Comparison of ENCODE assay signal across 31 cellular contexts in the genomic region with DNA sequence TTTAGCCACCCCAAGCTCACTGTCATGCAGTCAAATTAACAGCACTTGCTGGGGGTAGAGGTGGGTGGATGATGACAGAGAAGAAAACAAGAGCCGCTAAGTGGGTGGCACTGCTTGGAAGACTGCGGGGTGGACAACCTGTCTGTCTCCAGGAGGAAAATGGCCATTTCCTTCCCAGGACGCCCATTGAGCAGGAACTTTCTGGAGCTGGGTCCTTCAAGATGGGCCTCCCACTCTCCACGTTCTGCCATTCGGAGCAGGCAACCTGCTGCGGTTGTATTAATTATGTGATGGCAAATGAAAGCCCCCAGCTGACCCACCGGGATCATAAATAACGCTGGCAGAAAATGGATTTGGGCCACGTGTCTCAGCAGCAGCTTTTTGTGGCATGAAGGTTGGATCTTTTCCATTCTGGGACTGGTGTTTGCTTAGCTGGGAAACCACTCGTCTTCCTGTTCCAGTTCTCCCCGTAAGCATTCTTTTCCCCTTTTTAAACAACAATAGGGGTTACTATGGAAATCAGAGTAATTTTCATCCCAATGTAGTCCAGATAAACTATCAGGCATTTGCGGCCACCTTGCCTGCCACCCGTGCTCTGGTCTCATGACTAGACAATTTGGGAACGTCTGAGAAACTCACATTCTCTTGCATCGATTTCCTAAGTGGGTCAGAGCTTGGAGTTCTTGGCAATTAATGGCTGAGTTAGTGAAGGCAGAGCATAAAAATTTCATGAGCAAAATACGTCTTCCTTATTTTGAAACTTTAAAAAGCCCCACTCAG.
DNase-seq lines count a peak whose midpoint lies in the region; ATAC-seq, FAIRE-seq and TF ChIP-seq lines count a peak whose summit lies in the region.
"Had no signal": no experiment of that assay in that cellular context is flagged by ENCODE, and none has a peak within 500 bp of the region (broad histone marks: within the 10 kb centered on the region; RNA-seq: fewer than 3 reads in every experiment).

No MANE protein-coding gene starts in this region.

- TF ChIP-seq CTCF in H9 (conservative IDR thresholded peaks at IDR 0.05) (no peak), astrocyte (IDR thresholded peaks at IDR 0.05; ENCODE audit: insufficient read depth, low read depth, low read length) (no peak), thoracic aorta (IDR thresholded peaks at IDR 0.05) (no peak)

- no peak overlapping the region for H2BK5ac ChIP-seq in H9 (ENCODE audit: insufficient read length, low read length)

- H3K4me1 Mint-ChIP-seq in H9 (peaks cover 15 to 17% of the 10 kb centered on the region in 2 experiments), astrocyte (ENCODE audit: low read depth, unreplicated experiment) (peaks cover 8% of the 10 kb centered on the region)
- H3K4me1 Mint-ChIP-seq: memory B cell had no signal

- no peaks in the 10 kb centered on the region for H3K79me1 ChIP-seq in H9 (ENCODE audit: insufficient read depth, low read depth, low read length, poor library complexity, severe bottlenecking)

- H3K4me3 Mint-ChIP-seq in H9 (no peak overlapping the region), astrocyte (ENCODE audit: unreplicated experiment) (no peak overlapping the region)
- H3K4me3 Mint-ChIP-seq: brain, memory B cell, neural crest cell had no signal

- H4K20me1 ChIP-seq in H9 (ENCODE audit: control insufficient read depth, insufficient read depth, insufficient read length), result no peaks in the 10 kb centered on the region
- no peaks in the 10 kb centered on the region for H4K20me1 ChIP-seq in astrocyte (ENCODE audit: insufficient read depth, low read length)

- H2BK120ac ChIP-seq in H9 (ENCODE audit: low read depth, low read length, poor library complexity, severe bottlenecking), result no peak overlapping the region

- no CpG with 5 or more reads among the region's 16 CpGs for WGBS in H9 (ENCODE audit: extremely low coverage, insufficient read length, low lambda C conversion rate)

- DNase-seq in H9, result peak; percentile 10
- peak; percentile 28 for DNase-seq in astrocyte (ENCODE audit: low read depth)
- DNase-seq in fibroblast of peridontal ligament (ENCODE audit: extremely low read depth), result peak; percentile 13
- DNase-seq in thoracic aorta (ENCODE audit: low spot score), result no peak
- no peak for DNase-seq in activated T-cell treated with anti-CD3 and anti-CD28 coated beads for 4 hours
- no peak for DNase-seq in DMS53 treated with DMSO at 0.1 percent for 48 hours (lab: John Stamatoyannopoulos, UW; ENCODE audit: unreplicated experiment)
- DNase-seq: ACHN; activated CD4-positive, alpha-beta T cell treated with anti-CD3 and anti-CD28 coated beads for 4 hours; activated CD8-positive, alpha-beta memory T cell treated with anti-CD3 and anti-CD28 coated beads for 24 hours; activated T-cell treated with anti-CD3 and anti-CD28 coated beads, Interleukin-2, amount 50 U/mL, for 1 hour; BE2C; glutamatergic neuron; IMR-90; MV-4-11; NCI-H1436 treated with DMSO at 0.1 percent for 48 hours; NCI-H2107; NCI-H345; NCI-H748 treated with DMSO at 0.1 percent for 48 hours; RPMI8226; small intestine; stimulated activated naive CD4-positive, alpha-beta T cell; T1000 had no signal

- H3K4ac ChIP-seq in H9 (ENCODE audit: low read depth, low read length), result no peak overlapping the region

- H3K4me2 ChIP-seq in H9 (ENCODE audit: insufficient read depth, insufficient read length, low read length), result no peak overlapping the region
- H3K4me2 ChIP-seq in astrocyte (ENCODE audit: low read length), result no peak overlapping the region

- peaks cover 7% of the 10 kb centered on the region for H3K27me3 Mint-ChIP-seq in H9 (ENCODE audit: low read depth)
- H3K27me3 Mint-ChIP-seq in astrocyte (ENCODE audit: low read depth, unreplicated experiment), result peaks cover 34% of the 10 kb centered on the region

- H2AFZ ChIP-seq in H9 (ENCODE audit: low read length), result no peak overlapping the region
- H2AFZ ChIP-seq in astrocyte (ENCODE audit: low read depth, low read length), result no peak overlapping the region

- no peak overlapping the region for H3K27ac ChIP-seq in H9 (ENCODE audit: insufficient read length, low read depth, low read length)
- H3K27ac ChIP-seq in astrocyte (ENCODE audit: low read depth, low read length), result no peak overlapping the region
- no peak overlapping the region for H3K27ac ChIP-seq in thoracic aorta
- H3K27ac ChIP-seq: right atrium auricular region, SJSA1, VCaP had no signal

- H4K5ac ChIP-seq in H9 (ENCODE audit: insufficient read length, low read depth, low read length), result no peak overlapping the region

- no peak overlapping the region for H2AK5ac ChIP-seq in H9 (ENCODE audit: insufficient read length, low read length)

- H3K9me3 Mint-ChIP-seq in H9 (peaks cover 3 to 8% of the 10 kb centered on the region in 2 experiments; a peak in 4 of 5 replicates), astrocyte (ENCODE audit: unreplicated experiment) (peaks cover 5% of the 10 kb centered on the region)
- H3K9me3 Mint-ChIP-seq: memory B cell had no signal

- FAIRE-seq in astrocyte (lab: Jason Lieb, UNC), result no peak
- FAIRE-seq: GM12891, small intestine had no signal

- no peak overlapping the region for H4K8ac ChIP-seq in H9 (replicated peaks; ENCODE audit: insufficient read length, low read depth, low read length)

- H3K23me2 ChIP-seq in H9 (ENCODE audit: insufficient read length, low read depth, low read length, poor library complexity, severe bottlenecking), result no peaks in the 10 kb centered on the region

- H3K18ac ChIP-seq in H9 (ENCODE audit: insufficient read length, low read depth, low read length), result no peak overlapping the region

- no peak overlapping the region for H2BK20ac ChIP-seq in H9 (ENCODE audit: low read depth, low read length, poor library complexity, severe bottlenecking)

- H3K9ac ChIP-seq in H9 (ENCODE audit: extremely low read depth, insufficient read length, low read length) (no peak overlapping the region), astrocyte (ENCODE audit: low read length) (no peak overlapping the region)

- no peak overlapping the region for H2BK12ac ChIP-seq in H9 (ENCODE audit: insufficient read length, low read depth, low read length)

- H3K36me3 ChIP-seq in astrocyte (ENCODE audit: insufficient read depth, low read length) (no peaks in the 10 kb centered on the region), thoracic aorta (no peaks in the 10 kb centered on the region)
- H3K36me3 ChIP-seq: BE2C, right atrium auricular region, SJSA1 had no signal

- no peak overlapping the region for H3K27ac Mint-ChIP-seq in H9
- H3K27ac Mint-ChIP-seq in astrocyte (ENCODE audit: unreplicated experiment), result no peak overlapping the region
- H3K27ac Mint-ChIP-seq: memory B cell had no signal

- H3T11ph ChIP-seq in H9 (ENCODE audit: low read length), result no peak overlapping the region

- no peak overlapping the region for H3K4me3 ChIP-seq in astrocyte (ENCODE audit: insufficient read depth, low read depth, low read length)
- H3K4me3 ChIP-seq in thoracic aorta, result peak overlapping the region; percentile 48
- H3K4me3 ChIP-seq: right atrium auricular region, SJSA1 had no signal

- H3K14ac ChIP-seq in H9 (ENCODE audit: insufficient read depth, low read length), result no peak overlapping the region

- H3K9me3 ChIP-seq in H9 (ENCODE audit: control insufficient read depth, low read depth, low read length) (no peaks in the 10 kb centered on the region), astrocyte (ENCODE audit: insufficient read depth, low read depth, low read length) (no peaks in the 10 kb centered on the region), thoracic aorta (no peaks in the 10 kb centered on the region)
- H3K9me3 ChIP-seq: BE2C, SJSA1 had no signal

- no peak overlapping the region for H4K91ac ChIP-seq in H9 (ENCODE audit: insufficient read length, low read depth, low read length)

- H3K23ac ChIP-seq in H9 (ENCODE audit: insufficient read length, low read depth, low read length), result no peak overlapping the region

- no peak overlapping the region for H3K56ac ChIP-seq in H9 (ENCODE audit: insufficient read length, low read depth, low read length)

- ATAC-seq in thoracic aorta (ENCODE audit: insufficient number of reproducible peaks, low FRiP score, low read depth) (no peak), GM19452 (IDR thresholded peaks at IDR 0.05; ENCODE audit: unreplicated experiment) (no peak), HG03196 (IDR thresholded peaks at IDR 0.05; ENCODE audit: unreplicated experiment) (no peak)

- H2BK15ac ChIP-seq in H9 (ENCODE audit: low read depth, low read length), result no peak overlapping the region

- H3K4me1 ChIP-seq in H9 (ENCODE audit: insufficient read depth, low read length) (no peaks in the 10 kb centered on the region), astrocyte (ENCODE audit: insufficient read depth, low read length) (peaks cover 16% of the 10 kb centered on the region), thoracic aorta (ENCODE audit: control insufficient read depth in 1 of 2, low read depth in 2 of 2) (peaks cover 4 to 48% of the 10 kb centered on the region in 2 donors)
- H3K4me1 ChIP-seq: BE2C, right atrium auricular region had no signal

- no peaks in the 10 kb centered on the region for H3K27me3 ChIP-seq in H9 (ENCODE audit: insufficient read depth, low read length)
- no peaks in the 10 kb centered on the region for H3K27me3 ChIP-seq in astrocyte (ENCODE audit: insufficient read depth, low read length)
- no peaks in the 10 kb centered on the region for H3K27me3 ChIP-seq in thoracic aorta (replicated peaks; ENCODE audit: insufficient read depth)
- H3K27me3 ChIP-seq: BE2C, right atrium auricular region, SJSA1 had no signal

- H3K36me3 Mint-ChIP-seq in H9 (ENCODE audit: insufficient read depth in 1 of 3, low read depth in 3 of 3) (peaks cover 0 to 2% (median 0%) of the 10 kb centered on the region in 3 experiments; a peak in 2 of 7 replicates), astrocyte (ENCODE audit: low read depth, unreplicated experiment) (peaks cover 2% of the 10 kb centered on the region)
- H3K36me3 Mint-ChIP-seq: brain, memory B cell had no signal

- H3K79me2 ChIP-seq in H9 (ENCODE audit: insufficient read depth, low read length), result no peaks in the 10 kb centered on the region
- H3K79me2 ChIP-seq in astrocyte (ENCODE audit: insufficient read depth, low read length), result no peaks in the 10 kb centered on the region

Comparison
In these comparisons a context has a peak if more than half of its experiments do, and no peak if none do; other contexts are left out.
1. DNase-seq: peak in H9 (single experiment), astrocyte (single experiment) and fibroblast of peridontal ligament (single experiment); none in thoracic aorta (single experiment), activated T-cell treated with anti-CD3 and anti-CD28 coated beads for 4 hours (single experiment) and DMS53 treated with DMSO at 0.1 percent for 48 hours (single experiment).